In genomic region chr20:62716198-62716940, GRCh38 we compare ENCODE assay signal across 1 cellular context.
TF ChIP-seq lines count a peak whose summit lies in the region.

No MANE protein-coding gene starts in this region.

TF ChIP-seq in WTC11, 78 proteins besides CTCF, POLR2A, EP300 and RAD21 (continued from another document):
- TF ChIP-seq AR (CRISPR knock-in tag; IDR thresholded peaks at IDR 0.05) (no peak), ZNF396 (CRISPR knock-in tag; IDR thresholded peaks at IDR 0.05; ENCODE audit: borderline replicate concordance) (no peak), MXD4 (CRISPR knock-in tag; IDR thresholded peaks at IDR 0.05; ENCODE audit: borderline replicate concordance) (no peak), GABPB1 (CRISPR knock-in tag; IDR thresholded peaks at IDR 0.05) (no peak), GRHL2 (CRISPR knock-in tag; IDR thresholded peaks at IDR 0.05; ENCODE audit: insufficient replicate concordance, severe bottlenecking) (no peak), E2F4 (CRISPR knock-in tag; IDR thresholded peaks at IDR 0.05; ENCODE audit: borderline replicate concordance, low read depth) (no peak)
